ENCODE assay signal across 10 cellular contexts in genomic region chr14:70782361-70782760, GRCh38. TPM values are rescaled to one million over a fixed set of nuclear protein-coding genes. Genes with fewer than 3 reads are reported as not detected.
DNase-seq lines count a peak whose midpoint lies in the region; ATAC-seq lines count a peak whose summit lies in the region.
"Had no signal": no experiment of that assay in that cellular context is flagged by ENCODE, and none has a peak within 500 bp of the region (broad histone marks: within the 10 kb centered on the region; RNA-seq: fewer than 3 reads in every experiment).

No MANE protein-coding gene starts in this region.

- no peaks in the 10 kb centered on the region for H3K9me3 Mint-ChIP-seq in activated naive CD8-positive, alpha-beta T cell treated with anti-CD3 and anti-CD28 coated beads for 36 hours
- H3K9me3 Mint-ChIP-seq in naive B cell = no peaks in the 10 kb centered on the region
- H3K9me3 Mint-ChIP-seq: activated T-cell treated with anti-CD3 and anti-CD28 coated beads, Interleukin-2, amount 50 U/mL, for 72 hours; neural crest cell had no signal

- ATAC-seq in naive B cell (ENCODE audit: low read depth in 2 of 2) (no peak), left ventricle myocardium superior (no peak), GM18870 (IDR thresholded peaks at IDR 0.05; ENCODE audit: unreplicated experiment) (no peak)

- no peaks in the 10 kb centered on the region for H3K27me3 Mint-ChIP-seq in activated naive CD8-positive, alpha-beta T cell treated with anti-CD3 and anti-CD28 coated beads for 36 hours
- H3K27me3 Mint-ChIP-seq in naive B cell = no peaks in the 10 kb centered on the region

- H3K36me3 Mint-ChIP-seq in activated naive CD8-positive, alpha-beta T cell treated with anti-CD3 and anti-CD28 coated beads for 36 hours = peaks cover 4% of the 10 kb centered on the region
- H3K36me3 Mint-ChIP-seq in naive B cell = peaks cover 0 to 8% of the 10 kb centered on the region in 2 donors

- DNase-seq in NCI-H2196 (lab: John Stamatoyannopoulos, UW; ENCODE audit: unreplicated experiment) (peak; percentile 17), NCI-H2196 treated with DMSO at 0.1 percent for 48 hours (lab: John Stamatoyannopoulos, UW; ENCODE audit: unreplicated experiment) (no peak), KG1 (lab: John Stamatoyannopoulos, UW) (peak; percentile 26), naive B cell (no peak), left ventricle myocardium superior (no peak), NCI-H146 treated with DMSO at 0.1 percent for 48 hours (lab: John Stamatoyannopoulos, UW; ENCODE audit: unreplicated experiment) (no peak)
- DNase-seq in activated naive CD8-positive, alpha-beta T cell treated with anti-CD3 and anti-CD28 coated beads for 36 hours = peak; percentile 19
- DNase-seq: activated T-cell treated with anti-CD3 and anti-CD28 coated beads, Interleukin-2, amount 50 U/mL, for 72 hours had no signal

- no peak overlapping the region for H3K4me3 Mint-ChIP-seq in activated naive CD8-positive, alpha-beta T cell treated with anti-CD3 and anti-CD28 coated beads for 36 hours
- H3K4me3 Mint-ChIP-seq in naive B cell = peak overlapping the region in 3 of 8 donors; percentile 7 to 53 (median 49)
- H3K4me3 Mint-ChIP-seq: activated T-cell treated with anti-CD3 and anti-CD28 coated beads, Interleukin-2, amount 50 U/mL, for 72 hours; neural crest cell had no signal

- no peak overlapping the region for H3K27ac Mint-ChIP-seq in activated naive CD8-positive, alpha-beta T cell treated with anti-CD3 and anti-CD28 coated beads for 36 hours
- H3K27ac Mint-ChIP-seq in naive B cell = peak overlapping the region in 5 of 6 donors; percentile 68 to 97 (median 89)
- H3K27ac Mint-ChIP-seq: activated T-cell treated with anti-CD3 and anti-CD28 coated beads, Interleukin-2, amount 50 U/mL, for 72 hours had no signal

- peaks cover 23% of the 10 kb centered on the region for H3K4me1 Mint-ChIP-seq in activated naive CD8-positive, alpha-beta T cell treated with anti-CD3 and anti-CD28 coated beads for 36 hours
- H3K4me1 Mint-ChIP-seq in naive B cell = peaks cover 52 to 59% (median 57%) of the 10 kb centered on the region in 3 donors
- H3K4me1 Mint-ChIP-seq: neural crest cell had no signal

- intact Hi-C loops in left ventricle myocardium superior (cut with micrococcal nuclease) = no loop called here

RNA-seq across cellular contexts. Expression of gene MAP3K9, which starts 27.0 kb away (rescaled TPM):
- 1 to 10 TPM; 5.9 to 6.2 TPM for total RNA-seq in activated naive CD8-positive, alpha-beta T cell treated with anti-CD3 and anti-CD28 coated beads for 36 hours
- polyA plus RNA-seq in naive B cell (ENCODE audit: low read depth in 6 of 6) = 10 to 100 TPM in 1 of 6 donors, 1 to 10 TPM in 5; 4.3 to 10.5 (median 6.3) TPM
- 1.6 TPM for total RNA-seq in left ventricle myocardium superior

Comparison
In these comparisons a context has a peak if more than half of its experiments do, and no peak if none do; other contexts are left out.
1. DNase-seq: peak in NCI-H2196 (single experiment), KG1 (single experiment) and activated naive CD8-positive, alpha-beta T cell treated with anti-CD3 and anti-CD28 coated beads for 36 hours (single experiment); none in NCI-H2196 treated with DMSO at 0.1 percent for 48 hours (single experiment), naive B cell (single experiment), left ventricle myocardium superior (single experiment) and NCI-H146 treated with DMSO at 0.1 percent for 48 hours (single experiment).